1 cellular context compared by ENCODE assay signal in the genomic region with DNA sequence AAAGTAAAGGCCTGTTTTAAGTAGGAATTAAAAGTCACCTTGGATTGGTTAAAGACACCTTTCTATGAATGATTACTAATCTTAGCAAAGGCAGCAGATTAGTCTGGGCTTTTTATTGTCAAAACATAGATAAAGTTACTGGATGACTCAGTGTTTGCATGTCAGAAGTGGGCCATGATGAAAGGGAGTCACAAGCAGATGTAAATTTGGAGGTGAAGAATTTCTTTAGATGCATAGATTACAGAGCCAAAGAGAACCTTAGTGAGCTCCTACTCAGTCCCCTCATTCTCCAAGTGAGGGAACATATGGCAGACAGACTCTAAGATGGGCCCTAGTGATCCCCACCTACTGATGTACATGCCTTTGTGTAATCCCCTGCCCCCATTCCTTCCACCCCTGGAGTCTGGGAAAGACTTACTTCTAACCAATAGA.
TF ChIP-seq lines count a peak whose summit lies in the region.

No MANE protein-coding gene starts in this region.

TF ChIP-seq in K562, 482 proteins besides CTCF, POLR2A, EP300 and RAD21 (continued from another document and continues in another):
- TF ChIP-seq SMARCE1 (IDR thresholded peaks at IDR 0.05), result peak; percentile 47; the same call in 1 of the 2 replicates
- no peak for TF ChIP-seq POLR2B (IDR thresholded peaks at IDR 0.05; ENCODE audit: low read depth, partially characterized antibody)
- TF ChIP-seq FOS (IDR thresholded peaks at IDR 0.05; ENCODE audit: extremely low read depth, insufficient read length), result peak; percentile 21
- TF ChIP-seq NR2C2 (CRISPR knock-in tag; IDR thresholded peaks at IDR 0.05), result no peak
- TF ChIP-seq NR2C2 (tag; IDR thresholded peaks at IDR 0.05), result peak; percentile 26; the same call in 1 of the 2 replicates
- TF ChIP-seq, protein P1, sequence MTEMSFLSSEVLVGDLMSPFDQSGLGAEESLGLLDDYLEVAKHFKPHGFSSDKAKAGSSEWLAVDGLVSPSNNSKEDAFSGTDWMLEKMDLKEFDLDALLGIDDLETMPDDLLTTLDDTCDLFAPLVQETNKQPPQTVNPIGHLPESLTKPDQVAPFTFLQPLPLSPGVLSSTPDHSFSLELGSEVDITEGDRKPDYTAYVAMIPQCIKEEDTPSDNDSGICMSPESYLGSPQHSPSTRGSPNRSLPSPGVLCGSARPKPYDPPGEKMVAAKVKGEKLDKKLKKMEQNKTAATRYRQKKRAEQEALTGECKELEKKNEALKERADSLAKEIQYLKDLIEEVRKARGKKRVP (CRISPR knock-in tag; IDR thresholded peaks at IDR 0.05), result 0 out of 2 replicates have a peak, but pooled peaks have one; percentile 19
- 0 out of 2 replicates have a peak, but pooled peaks have one; percentile 8 for TF ChIP-seq C11orf30 (IDR thresholded peaks at IDR 0.05; ENCODE audit: low read depth)
- no peak for TF ChIP-seq RFX5 (IDR thresholded peaks at IDR 0.05; ENCODE audit: low read depth, low read length)
- TF ChIP-seq TAL1 (IDR thresholded peaks at IDR 0.05), result peak; percentile 36; the same call in 1 of the 2 replicates
- TF ChIP-seq ZNF766 (CRISPR knock-in tag; conservative IDR thresholded peaks at IDR 0.05), result peak; percentile 38; the same call in 1 of the 2 replicates
- no peak for TF ChIP-seq NR2F6 (CRISPR knock-in tag; IDR thresholded peaks at IDR 0.05)
- TF ChIP-seq NFE2 (IDR thresholded peaks at IDR 0.05; ENCODE audit: low read depth), result peak; percentile 60
- TF ChIP-seq XRCC4 (IDR thresholded peaks at IDR 0.05; ENCODE audit: extremely low read depth, insufficient read depth, insufficient read length), result no peak
- peak; percentile 72 for TF ChIP-seq ARID1B (IDR thresholded peaks at IDR 0.05)
- TF ChIP-seq RUNX1 (IDR thresholded peaks at IDR 0.05; ENCODE audit: low read depth), result no peak
- TF ChIP-seq ATF1 (CRISPR knock-in tag; IDR thresholded peaks at IDR 0.05), result no peak
- TF ChIP-seq ATF1 (tag; IDR thresholded peaks at IDR 0.05), result peak; percentile 19; the same call in 1 of the 2 replicates
- TF ChIP-seq DPF2 (IDR thresholded peaks at IDR 0.05), result peak; percentile 73
- TF ChIP-seq, protein P2, sequence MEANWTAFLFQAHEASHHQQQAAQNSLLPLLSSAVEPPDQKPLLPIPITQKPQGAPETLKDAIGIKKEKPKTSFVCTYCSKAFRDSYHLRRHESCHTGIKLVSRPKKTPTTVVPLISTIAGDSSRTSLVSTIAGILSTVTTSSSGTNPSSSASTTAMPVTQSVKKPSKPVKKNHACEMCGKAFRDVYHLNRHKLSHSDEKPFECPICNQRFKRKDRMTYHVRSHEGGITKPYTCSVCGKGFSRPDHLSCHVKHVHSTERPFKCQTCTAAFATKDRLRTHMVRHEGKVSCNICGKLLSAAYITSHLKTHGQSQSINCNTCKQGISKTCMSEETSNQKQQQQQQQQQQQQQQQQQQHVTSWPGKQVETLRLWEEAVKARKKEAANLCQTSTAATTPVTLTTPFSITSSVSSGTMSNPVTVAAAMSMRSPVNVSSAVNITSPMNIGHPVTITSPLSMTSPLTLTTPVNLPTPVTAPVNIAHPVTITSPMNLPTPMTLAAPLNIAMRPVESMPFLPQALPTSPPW (CRISPR knock-in tag; IDR thresholded peaks at IDR 0.05), result peak; percentile 21; the same call in 1 of the 2 replicates
- TF ChIP-seq HDAC8 (tag; IDR thresholded peaks at IDR 0.05), result no peak
- peak; percentile 94 for TF ChIP-seq FOSL1 (tag; conservative IDR thresholded peaks at IDR 0.05)
- TF ChIP-seq, protein P3, sequence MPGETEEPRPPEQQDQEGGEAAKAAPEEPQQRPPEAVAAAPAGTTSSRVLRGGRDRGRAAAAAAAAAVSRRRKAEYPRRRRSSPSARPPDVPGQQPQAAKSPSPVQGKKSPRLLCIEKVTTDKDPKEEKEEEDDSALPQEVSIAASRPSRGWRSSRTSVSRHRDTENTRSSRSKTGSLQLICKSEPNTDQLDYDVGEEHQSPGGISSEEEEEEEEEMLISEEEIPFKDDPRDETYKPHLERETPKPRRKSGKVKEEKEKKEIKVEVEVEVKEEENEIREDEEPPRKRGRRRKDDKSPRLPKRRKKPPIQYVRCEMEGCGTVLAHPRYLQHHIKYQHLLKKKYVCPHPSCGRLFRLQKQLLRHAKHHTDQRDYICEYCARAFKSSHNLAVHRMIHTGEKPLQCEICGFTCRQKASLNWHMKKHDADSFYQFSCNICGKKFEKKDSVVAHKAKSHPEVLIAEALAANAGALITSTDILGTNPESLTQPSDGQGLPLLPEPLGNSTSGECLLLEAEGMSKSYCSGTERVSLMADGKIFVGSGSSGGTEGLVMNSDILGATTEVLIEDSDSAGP (CRISPR knock-in tag; IDR thresholded peaks at IDR 0.05), result no peak
- TF ChIP-seq, protein P4, sequence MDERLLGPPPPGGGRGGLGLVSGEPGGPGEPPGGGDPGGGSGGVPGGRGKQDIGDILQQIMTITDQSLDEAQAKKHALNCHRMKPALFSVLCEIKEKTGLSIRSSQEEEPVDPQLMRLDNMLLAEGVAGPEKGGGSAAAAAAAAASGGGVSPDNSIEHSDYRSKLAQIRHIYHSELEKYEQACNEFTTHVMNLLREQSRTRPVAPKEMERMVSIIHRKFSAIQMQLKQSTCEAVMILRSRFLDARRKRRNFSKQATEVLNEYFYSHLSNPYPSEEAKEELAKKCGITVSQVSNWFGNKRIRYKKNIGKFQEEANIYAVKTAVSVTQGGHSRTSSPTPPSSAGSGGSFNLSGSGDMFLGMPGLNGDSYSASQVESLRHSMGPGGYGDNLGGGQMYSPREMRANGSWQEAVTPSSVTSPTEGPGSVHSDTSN (CRISPR knock-in tag; IDR thresholded peaks at IDR 0.05; ENCODE audit: low read depth), result no peak
- TF ChIP-seq, protein P4 (tag; conservative IDR thresholded peaks at IDR 0.05; ENCODE audit: low read depth), result peak; percentile 29; the same call in 1 of the 2 replicates
- TF ChIP-seq ZBTB17 (CRISPR knock-in tag; IDR thresholded peaks at IDR 0.05), result peak; percentile 79; the same call in 1 of the 2 replicates
- TF ChIP-seq CBFA2T2 (conservative IDR thresholded peaks at IDR 0.05), result peak; percentile 41
- TF ChIP-seq CBFA2T3 (IDR thresholded peaks at IDR 0.05), result peak; percentile 63
- peak; percentile 68; the same call in 1 of the 2 replicates for TF ChIP-seq SMARCA4 (IDR thresholded peaks at IDR 0.05)
- TF ChIP-seq, protein P5, sequence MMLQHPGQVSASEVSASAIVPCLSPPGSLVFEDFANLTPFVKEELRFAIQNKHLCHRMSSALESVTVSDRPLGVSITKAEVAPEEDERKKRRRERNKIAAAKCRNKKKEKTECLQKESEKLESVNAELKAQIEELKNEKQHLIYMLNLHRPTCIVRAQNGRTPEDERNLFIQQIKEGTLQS (IDR thresholded peaks at IDR 0.05), result peak; percentile 87
- TF ChIP-seq, protein P5 (CRISPR knock-in tag; conservative IDR thresholded peaks at IDR 0.05), result no peak
- TF ChIP-seq JUN (IDR thresholded peaks at IDR 0.05; ENCODE audit: borderline replicate concordance, low read depth, low read length), result peak; percentile 56; the same call in 1 of the 2 replicates
- no peak for TF ChIP-seq JUN (CRISPR knock-in tag; IDR thresholded peaks at IDR 0.05; ENCODE audit: borderline replicate concordance)
- no peak for TF ChIP-seq ZNF644 (tag; IDR thresholded peaks at IDR 0.05; ENCODE audit: low read depth)
- peak; percentile 48; the same call in 1 of the 2 replicates for TF ChIP-seq SMARCC2 (IDR thresholded peaks at IDR 0.05; ENCODE audit: low read depth)
- TF ChIP-seq BRCA1 (IDR thresholded peaks at IDR 0.05), result no peak
- no peak for TF ChIP-seq BRCA1 (CRISPR knock-in tag; IDR thresholded peaks at IDR 0.05)
- TF ChIP-seq TCF3 (CRISPR knock-in tag; IDR thresholded peaks at IDR 0.05), result 0 out of 2 replicates have a peak, but pooled peaks have one; percentile 13
- TF ChIP-seq, protein P6, sequence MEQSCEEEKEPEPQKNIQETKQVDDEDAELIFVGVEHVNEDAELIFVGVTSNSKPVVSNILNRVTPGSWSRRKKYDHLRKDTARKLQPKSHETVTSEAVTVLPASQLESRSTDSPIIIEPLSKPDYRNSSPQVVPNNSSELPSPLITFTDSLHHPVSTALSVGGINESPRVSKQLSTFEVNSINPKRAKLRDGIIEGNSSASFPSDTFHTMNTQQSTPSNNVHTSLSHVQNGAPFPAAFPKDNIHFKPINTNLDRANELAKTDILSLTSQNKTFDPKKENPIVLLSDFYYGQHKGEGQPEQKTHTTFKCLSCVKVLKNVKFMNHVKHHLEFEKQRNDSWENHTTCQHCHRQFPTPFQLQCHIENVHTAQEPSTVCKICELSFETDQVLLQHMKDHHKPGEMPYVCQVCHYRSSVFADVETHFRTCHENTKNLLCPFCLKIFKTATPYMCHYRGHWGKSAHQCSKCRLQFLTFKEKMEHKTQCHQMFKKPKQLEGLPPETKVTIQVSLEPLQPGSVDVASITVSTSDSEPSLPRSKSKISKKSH (CRISPR knock-in tag; IDR thresholded peaks at IDR 0.05), result no peak
- TF ChIP-seq ZSCAN29 (IDR thresholded peaks at IDR 0.05), result no peak
- peak; percentile 91 for TF ChIP-seq JUND (IDR thresholded peaks at IDR 0.05; ENCODE audit: borderline replicate concordance, low read depth, low read length)
- peak; percentile 78; the same call in 1 of the 3 replicates for TF ChIP-seq JUND (tag; IDR thresholded peaks at IDR 0.05; ENCODE audit: borderline replicate concordance, low read depth, low read length)
- TF ChIP-seq, protein P7, sequence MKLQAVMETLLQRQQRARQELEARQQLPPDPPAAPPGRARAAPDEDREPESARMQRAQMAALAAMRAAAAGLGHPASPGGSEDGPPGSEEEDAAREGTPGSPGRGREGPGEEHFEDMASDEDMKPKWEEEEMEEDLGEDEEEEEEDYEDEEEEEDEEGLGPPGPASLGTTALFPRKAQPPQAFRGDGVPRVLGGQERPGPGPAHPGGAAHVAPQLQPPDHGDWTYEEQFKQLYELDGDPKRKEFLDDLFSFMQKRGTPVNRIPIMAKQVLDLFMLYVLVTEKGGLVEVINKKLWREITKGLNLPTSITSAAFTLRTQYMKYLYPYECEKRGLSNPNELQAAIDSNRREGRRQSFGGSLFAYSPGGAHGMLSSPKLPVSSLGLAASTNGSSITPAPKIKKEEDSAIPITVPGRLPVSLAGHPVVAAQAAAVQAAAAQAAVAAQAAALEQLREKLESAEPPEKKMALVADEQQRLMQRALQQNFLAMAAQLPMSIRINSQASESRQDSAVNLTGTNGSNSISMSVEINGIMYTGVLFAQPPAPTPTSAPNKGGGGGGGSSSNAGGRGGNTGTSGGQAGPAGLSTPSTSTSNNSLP (IDR thresholded peaks at IDR 0.05; ENCODE audit: borderline replicate concordance, low read depth, low read length), result 0 out of 2 replicates have a peak, but pooled peaks have one; percentile 48
- TF ChIP-seq MAFG (tag; conservative IDR thresholded peaks at IDR 0.05), result 0 out of 2 replicates have a peak, but pooled peaks have one; percentile 16
- TF ChIP-seq, protein P8, sequence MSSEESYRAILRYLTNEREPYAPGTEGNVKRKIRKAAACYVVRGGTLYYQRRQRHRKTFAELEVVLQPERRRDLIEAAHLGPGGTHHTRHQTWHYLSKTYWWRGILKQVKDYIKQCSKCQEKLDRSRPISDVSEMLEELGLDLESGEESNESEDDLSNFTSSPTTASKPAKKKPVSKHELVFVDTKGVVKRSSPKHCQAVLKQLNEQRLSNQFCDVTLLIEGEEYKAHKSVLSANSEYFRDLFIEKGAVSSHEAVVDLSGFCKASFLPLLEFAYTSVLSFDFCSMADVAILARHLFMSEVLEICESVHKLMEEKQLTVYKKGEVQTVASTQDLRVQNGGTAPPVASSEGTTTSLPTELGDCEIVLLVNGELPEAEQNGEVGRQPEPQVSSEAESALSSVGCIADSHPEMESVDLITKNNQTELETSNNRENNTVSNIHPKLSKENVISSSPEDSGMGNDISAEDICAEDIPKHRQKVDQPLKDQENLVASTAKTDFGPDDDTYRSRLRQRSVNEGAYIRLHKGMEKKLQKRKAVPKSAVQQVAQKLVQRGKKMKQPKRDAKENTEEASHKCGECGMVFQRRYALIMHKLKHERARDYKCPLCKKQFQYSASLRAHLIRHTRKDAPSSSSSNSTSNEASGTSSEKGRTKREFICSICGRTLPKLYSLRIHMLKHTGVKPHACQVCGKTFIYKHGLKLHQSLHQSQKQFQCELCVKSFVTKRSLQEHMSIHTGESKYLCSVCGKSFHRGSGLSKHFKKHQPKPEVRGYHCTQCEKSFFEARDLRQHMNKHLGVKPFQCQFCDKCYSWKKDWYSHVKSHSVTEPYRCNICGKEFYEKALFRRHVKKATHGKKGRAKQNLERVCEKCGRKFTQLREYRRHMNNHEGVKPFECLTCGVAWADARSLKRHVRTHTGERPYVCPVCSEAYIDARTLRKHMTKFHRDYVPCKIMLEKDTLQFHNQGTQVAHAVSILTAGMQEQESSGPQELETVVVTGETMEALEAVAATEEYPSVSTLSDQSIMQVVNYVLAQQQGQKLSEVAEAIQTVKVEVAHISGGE (CRISPR knock-in tag; IDR thresholded peaks at IDR 0.05), result 0 out of 6 replicates have a peak, but pooled peaks of 1 of the 3 experiments have one; percentile 21
- TF ChIP-seq SOX6 (IDR thresholded peaks at IDR 0.05), result peak; percentile 80
- no peak for TF ChIP-seq SETDB1 (IDR thresholded peaks at IDR 0.05; ENCODE audit: low read length)
- no peak for TF ChIP-seq FOXA3 (CRISPR knock-in tag; conservative IDR thresholded peaks at IDR 0.05 in 1 of 2, IDR thresholded peaks at IDR 0.05 in 1 of 2)
- TF ChIP-seq BHLHE40 (IDR thresholded peaks at IDR 0.05; ENCODE audit: low read length), result no peak
- peak; percentile 47; the same call in 1 of the 2 replicates for TF ChIP-seq ATF7 (IDR thresholded peaks at IDR 0.05)
- TF ChIP-seq ZEB2 (IDR thresholded peaks at IDR 0.05), result 0 out of 2 replicates have a peak, but pooled peaks have one; percentile 45
- TF ChIP-seq TRIM24 (IDR thresholded peaks at IDR 0.05), result peak in 1 of 2 experiments; percentile 44; a peak in 1 of 4 replicates
- TF ChIP-seq PPARD (CRISPR knock-in tag; IDR thresholded peaks at IDR 0.05), result no peak
- 0 out of 2 replicates have a peak, but pooled peaks have one; percentile 25 for TF ChIP-seq ZNF197 (CRISPR knock-in tag; IDR thresholded peaks at IDR 0.05; ENCODE audit: low read depth)
- TF ChIP-seq POLR3G (IDR thresholded peaks at IDR 0.05; ENCODE audit: extremely low read depth, insufficient read length, insufficient replicate concordance), result no peak
